Comparison of ENCODE assay signal across 13 cellular contexts in genomic region chr13:31930490-31930889, GRCh38.
A peak's percentile ranks its signal among the peaks of the same experiment; 100 is the strongest.
DNase-seq lines count a peak whose midpoint lies in the region; ATAC-seq and TF ChIP-seq lines count a peak whose summit lies in the region.
"Had no signal": no experiment of that assay in that cellular context is flagged by ENCODE, and none has a peak within 500 bp of the region (broad histone marks: within the 10 kb centered on the region; RNA-seq: fewer than 3 reads in every experiment).

No MANE protein-coding gene starts in this region.

- H3K4me3 Mint-ChIP-seq in WTC11, result no peak overlapping the region
- H3K4me3 Mint-ChIP-seq in T-helper 17 cell, result no peak overlapping the region
- H3K4me3 Mint-ChIP-seq: activated T-cell treated with anti-CD3 and anti-CD28 coated beads, Interleukin-2, amount 50 U/mL, for 72 hours; stimulated activated naive CD8-positive, alpha-beta T cell treated with anti-CD3 and anti-CD28 coated beads, Interleukin-15, Interleukin-2, amounts not matched to agents 100 ng/mL and 50 ng/mL, for 24 hours had no signal

- POLR2A ChIA-PET in WTC11 (lab: Charles Lee), result no interaction called here

- CTCF ChIA-PET in WTC11 (lab: Charles Lee), result interaction anchor here (1.5 to 1.6 kb wide), 3 partner anchors 21 to 338 kb away, joined by 3 to 10 read pairs (median 5); no protein-coding TSS in a partner anchor

- H3K27ac Mint-ChIP-seq in WTC11 (no peak overlapping the region), T-helper 17 cell (no peak overlapping the region)
- H3K27ac Mint-ChIP-seq: activated T-cell treated with anti-CD3 and anti-CD28 coated beads, Interleukin-2, amount 50 U/mL, for 72 hours; stimulated activated naive CD8-positive, alpha-beta T cell treated with anti-CD3 and anti-CD28 coated beads, Interleukin-15, Interleukin-2, amounts not matched to agents 100 ng/mL and 50 ng/mL, for 24 hours had no signal

- H3K36me3 Mint-ChIP-seq in WTC11 (no peaks in the 10 kb centered on the region), T-helper 17 cell (ENCODE audit: low read depth) (no peaks in the 10 kb centered on the region)

- peaks cover 8% of the 10 kb centered on the region for H3K4me1 Mint-ChIP-seq in WTC11
- H3K4me1 Mint-ChIP-seq in T-helper 17 cell, result peaks cover 12% of the 10 kb centered on the region

- DNase-seq in D341Med (ENCODE audit: low spot score) (no peak), WTC11 (ENCODE audit: low spot score) (no peak), GDM1 (lab: John Stamatoyannopoulos, UW) (no peak), T-helper 17 cell (no peak)
- DNase-seq: lower lobe of right lung; posterior cingulate gyrus; stimulated activated CD4-positive, alpha-beta T cell treated with anti-CD3 and anti-CD28 coated beads, Interleukin-2, amount 100 ng/mL, for 24 hours had no signal

- no peak for TF ChIP-seq CTCF in WTC11 (IDR thresholded peaks at IDR 0.05)

- ATAC-seq in GM18502 (IDR thresholded peaks at IDR 0.05; ENCODE audit: poor library complexity, unreplicated experiment), result peak; percentile 33
- ATAC-seq in GM19455 (IDR thresholded peaks at IDR 0.05; ENCODE audit: unreplicated experiment), result peak; percentile 39
- ATAC-seq in HG02852 (IDR thresholded peaks at IDR 0.05; ENCODE audit: unreplicated experiment), result peak; percentile 30
- peak; percentile 21 for ATAC-seq in HG03558 (IDR thresholded peaks at IDR 0.05; ENCODE audit: extremely low read depth, unreplicated experiment)
- ATAC-seq in WTC11, result no peak
- ATAC-seq in T-helper 17 cell, result no peak
- ATAC-seq: lower lobe of right lung had no signal

- H3K9me3 Mint-ChIP-seq in WTC11, result no peaks in the 10 kb centered on the region
- H3K9me3 Mint-ChIP-seq: activated T-cell treated with anti-CD3 and anti-CD28 coated beads, Interleukin-2, amount 50 U/mL, for 72 hours; stimulated activated naive CD8-positive, alpha-beta T cell treated with anti-CD3 and anti-CD28 coated beads, Interleukin-15, Interleukin-2, amounts not matched to agents 100 ng/mL and 50 ng/mL, for 24 hours had no signal

- no peaks in the 10 kb centered on the region for H3K27me3 Mint-ChIP-seq in WTC11 (ENCODE audit: low read depth)
- no peaks in the 10 kb centered on the region for H3K27me3 Mint-ChIP-seq in T-helper 17 cell

- no peaks in the 10 kb centered on the region for H3K9me3 ChIP-seq in T-helper 17 cell (ENCODE audit: control insufficient read depth, low read length, poor library complexity, severe bottlenecking)
- H3K9me3 ChIP-seq: lower lobe of right lung had no signal

TF ChIP-seq in WTC11, 78 proteins besides CTCF, POLR2A, EP300 and RAD21:
- no peak for TF ChIP-seq IRF2 (CRISPR knock-in tag; IDR thresholded peaks at IDR 0.05; ENCODE audit: borderline replicate concordance, low read depth)
- TF ChIP-seq, protein P1, sequence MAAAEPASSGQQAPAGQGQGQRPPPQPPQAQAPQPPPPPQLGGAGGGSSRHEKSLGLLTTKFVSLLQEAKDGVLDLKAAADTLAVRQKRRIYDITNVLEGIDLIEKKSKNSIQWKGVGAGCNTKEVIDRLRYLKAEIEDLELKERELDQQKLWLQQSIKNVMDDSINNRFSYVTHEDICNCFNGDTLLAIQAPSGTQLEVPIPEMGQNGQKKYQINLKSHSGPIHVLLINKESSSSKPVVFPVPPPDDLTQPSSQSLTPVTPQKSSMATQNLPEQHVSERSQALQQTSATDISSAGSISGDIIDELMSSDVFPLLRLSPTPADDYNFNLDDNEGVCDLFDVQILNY (CRISPR knock-in tag; IDR thresholded peaks at IDR 0.05), result no peak
- no peak for TF ChIP-seq ZNF425 (CRISPR knock-in tag; conservative IDR thresholded peaks at IDR 0.05)
- no peak for TF ChIP-seq STAT6 (CRISPR knock-in tag; conservative IDR thresholded peaks at IDR 0.05; ENCODE audit: low read depth)
- no peak for TF ChIP-seq USF2 (CRISPR knock-in tag; IDR thresholded peaks at IDR 0.05)
- TF ChIP-seq NFYB (CRISPR knock-in tag; conservative IDR thresholded peaks at IDR 0.05; ENCODE audit: low read depth), result no peak
- no peak for TF ChIP-seq ZNF138 (CRISPR knock-in tag; conservative IDR thresholded peaks at IDR 0.05)
- no peak for TF ChIP-seq MXD4 (CRISPR knock-in tag; IDR thresholded peaks at IDR 0.05; ENCODE audit: borderline replicate concordance)
- TF ChIP-seq ZNF396 (CRISPR knock-in tag; IDR thresholded peaks at IDR 0.05; ENCODE audit: borderline replicate concordance), result no peak
- TF ChIP-seq MYBL2 (CRISPR knock-in tag; IDR thresholded peaks at IDR 0.05), result no peak
- TF ChIP-seq, protein P2, sequence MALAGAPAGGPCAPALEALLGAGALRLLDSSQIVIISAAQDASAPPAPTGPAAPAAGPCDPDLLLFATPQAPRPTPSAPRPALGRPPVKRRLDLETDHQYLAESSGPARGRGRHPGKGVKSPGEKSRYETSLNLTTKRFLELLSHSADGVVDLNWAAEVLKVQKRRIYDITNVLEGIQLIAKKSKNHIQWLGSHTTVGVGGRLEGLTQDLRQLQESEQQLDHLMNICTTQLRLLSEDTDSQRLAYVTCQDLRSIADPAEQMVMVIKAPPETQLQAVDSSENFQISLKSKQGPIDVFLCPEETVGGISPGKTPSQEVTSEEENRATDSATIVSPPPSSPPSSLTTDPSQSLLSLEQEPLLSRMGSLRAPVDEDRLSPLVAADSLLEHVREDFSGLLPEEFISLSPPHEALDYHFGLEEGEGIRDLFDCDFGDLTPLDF (CRISPR knock-in tag; IDR thresholded peaks at IDR 0.05), result no peak
- no peak for TF ChIP-seq SP1 (CRISPR knock-in tag; conservative IDR thresholded peaks at IDR 0.05)
- TF ChIP-seq NR2C2 (CRISPR knock-in tag; IDR thresholded peaks at IDR 0.05), result no peak
- no peak for TF ChIP-seq MAX (CRISPR knock-in tag; IDR thresholded peaks at IDR 0.05)
- no peak for TF ChIP-seq ZNF121 (CRISPR knock-in tag; IDR thresholded peaks at IDR 0.05)
TF ChIP-seq in WTC11: peak in this region for 0.

Comparison
In these comparisons a context has a peak if more than half of its experiments do, and no peak if none do; other contexts are left out.
1. ATAC-seq: peak in GM18502 (single experiment), GM19455 (single experiment), HG02852 (single experiment) and HG03558 (single experiment); none in WTC11 (single experiment) and T-helper 17 cell (single experiment).